In the genomic region with DNA sequence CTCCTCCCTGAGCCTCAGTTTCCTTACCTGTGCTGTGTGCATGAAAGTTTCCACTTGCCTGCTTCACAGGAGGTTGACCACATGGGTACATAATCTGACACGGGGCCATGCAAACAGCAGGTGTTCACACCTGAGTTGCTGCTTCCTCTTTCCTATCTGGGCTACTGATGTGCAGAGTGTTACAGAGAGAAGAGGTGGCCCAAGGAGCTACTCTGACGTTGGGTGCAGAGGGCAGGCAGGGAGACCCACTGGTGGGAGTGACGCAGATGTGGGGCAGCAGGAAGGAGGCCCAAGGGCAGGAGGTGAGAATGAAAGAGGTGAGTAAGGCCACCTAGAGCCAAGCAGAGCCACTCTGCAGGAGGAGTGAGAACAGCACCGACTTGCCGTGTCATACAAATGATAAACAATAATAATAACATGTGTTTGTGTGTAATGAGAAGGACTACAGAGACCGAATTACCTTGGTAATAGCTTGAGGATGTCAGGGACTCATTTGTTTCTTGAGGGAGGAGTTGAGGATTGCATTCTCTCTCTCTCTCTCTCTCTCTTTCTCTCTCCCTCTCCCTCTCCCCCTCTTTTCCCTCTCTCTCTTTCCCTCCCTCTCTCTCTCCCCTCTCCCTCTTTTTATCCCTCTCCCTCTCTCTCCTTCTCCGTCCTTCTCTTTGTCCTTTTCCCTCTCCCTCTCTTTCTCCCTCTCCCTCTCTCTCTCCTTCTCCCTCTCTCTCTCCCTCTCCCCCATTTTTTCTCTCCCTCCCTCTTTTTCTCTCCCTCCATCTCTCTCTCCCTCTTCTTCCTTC, we compare ENCODE assay signal across 18 cellular contexts.
"Had no signal": no experiment of that assay in that cellular context is flagged by ENCODE, and none has a peak within 500 bp of the region (broad histone marks: within the 10 kb centered on the region; RNA-seq: fewer than 3 reads in every experiment).

No MANE protein-coding gene starts in this region.

- H3K9me3 Mint-ChIP-seq: mesothelial cell of epicardium had no signal

- DNase-seq: cortex of kidney; effector CD8-positive, alpha-beta T cell; gastrocnemius medialis; glutamatergic neuron; islet precursor cell; mammary epithelial cell; nucleus accumbens; ovary; small intestine; stimulated activated CD4-positive, alpha-beta T cell treated with anti-CD3 and anti-CD28 coated beads, Interleukin-12 subunit alpha, Interleukin-12 subunit beta, amount 100 ng/mL, for 4 hours; stimulated activated naive CD4-positive, alpha-beta T cell treated with Interleukin-2 at 50 U/mL for 16 hours; upper lobe of left lung had no signal

- ATAC-seq: gastrocnemius medialis, left lobe of liver had no signal

- H3K36me3 ChIP-seq: esophagus muscularis mucosa, gastrocnemius medialis, ovary, right atrium auricular region, upper lobe of left lung, vagina had no signal

- H3K27ac Mint-ChIP-seq: mesothelial cell of epicardium had no signal

- H3K4me1 Mint-ChIP-seq: mesothelial cell of epicardium had no signal

- H3K4me1 ChIP-seq: esophagus muscularis mucosa, gastrocnemius medialis, right atrium auricular region, upper lobe of left lung, vagina had no signal

- H3K4me3 Mint-ChIP-seq: mesothelial cell of epicardium had no signal

- H3K36me3 Mint-ChIP-seq: mesothelial cell of epicardium had no signal

- H3K27ac ChIP-seq: dorsolateral prefrontal cortex, esophagus muscularis mucosa, gastrocnemius medialis, ovary, right atrium auricular region, upper lobe of left lung, vagina had no signal

- H3K9me3 ChIP-seq: esophagus muscularis mucosa, gastrocnemius medialis, ovary, right atrium auricular region, upper lobe of left lung, vagina had no signal

- H3K27me3 ChIP-seq: ovary, right atrium auricular region, upper lobe of left lung, vagina had no signal

- H3K4me3 ChIP-seq: dorsolateral prefrontal cortex, esophagus muscularis mucosa, gastrocnemius medialis, ovary, right atrium auricular region, upper lobe of left lung, vagina had no signal
